8 cellular contexts compared by ENCODE assay signal in the genomic region with DNA sequence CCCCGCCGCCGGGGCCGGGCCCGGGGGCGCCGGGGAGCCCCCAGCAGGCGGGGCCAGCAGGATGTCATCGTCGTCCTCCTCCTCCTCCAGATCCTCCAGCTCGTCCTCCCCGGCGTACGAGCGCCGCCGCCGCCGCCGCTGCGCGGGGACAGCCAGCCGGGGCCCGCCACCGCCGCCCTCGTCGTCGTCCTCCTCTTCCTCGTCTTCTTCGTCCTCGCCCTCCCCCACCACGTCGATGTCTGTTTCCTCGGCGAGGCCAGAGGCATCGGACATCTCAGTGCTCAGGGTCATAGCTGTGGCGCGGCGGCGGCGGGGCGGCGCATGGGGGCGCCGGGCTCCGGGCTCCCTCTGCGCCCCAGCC. TPM values are rescaled to one million over a fixed set of nuclear protein-coding genes. Genes with fewer than 3 reads are reported as not detected.
DNase-seq lines count a peak whose midpoint lies in the region; ATAC-seq lines count a peak whose summit lies in the region.

No MANE protein-coding gene starts in this region.

- peak; percentile 80 for DNase-seq in DMS 273 (lab: John Stamatoyannopoulos, UW; ENCODE audit: unreplicated experiment)
- no peak for DNase-seq in DMS 273 treated with DMSO at 0.1 percent for 48 hours (lab: John Stamatoyannopoulos, UW)
- DNase-seq in activated T-helper 2 cell treated with anti-CD3 and anti-CD28 coated beads, Interferon-gamma antibody, Interleukin-2, Interleukin-4, amounts not matched to agents 10 μg/mL and 5 μg/mL and 100 μg/mL, durations not matched to agents 14 hours and 24 hours and 36 hours (ENCODE audit: low spot score), result no peak
- peak; percentile 51 for DNase-seq in kidney tubule cell (ENCODE audit: low spot score)
- DNase-seq in NCI-H1694 (lab: John Stamatoyannopoulos, UW), result no peak
- DNase-seq in hepatic stellate cell (ENCODE audit: low spot score), result no peak

- peaks cover 70% of the 10 kb centered on the region for H3K27me3 Mint-ChIP-seq in activated T-helper 2 cell treated with anti-CD3 and anti-CD28 coated beads, Interferon-gamma antibody, Interleukin-2, Interleukin-4, amounts not matched to agents 10 μg/mL and 5 μg/mL and 100 μg/mL, durations not matched to agents 14 hours and 24 hours and 36 hours (ENCODE audit: low read depth)

- peaks cover 6% of the 10 kb centered on the region for H3K4me1 Mint-ChIP-seq in activated T-helper 2 cell treated with anti-CD3 and anti-CD28 coated beads, Interferon-gamma antibody, Interleukin-2, Interleukin-4, amounts not matched to agents 10 μg/mL and 5 μg/mL and 100 μg/mL, durations not matched to agents 14 hours and 24 hours and 36 hours (ENCODE audit: low read depth)

- no peaks in the 10 kb centered on the region for H3K9me3 Mint-ChIP-seq in activated T-helper 2 cell treated with anti-CD3 and anti-CD28 coated beads, Interferon-gamma antibody, Interleukin-2, Interleukin-4, amounts not matched to agents 10 μg/mL and 5 μg/mL and 100 μg/mL, durations not matched to agents 14 hours and 24 hours and 36 hours

- no peak overlapping the region for H3K27ac Mint-ChIP-seq in activated T-helper 2 cell treated with anti-CD3 and anti-CD28 coated beads, Interferon-gamma antibody, Interleukin-2, Interleukin-4, amounts not matched to agents 10 μg/mL and 5 μg/mL and 100 μg/mL, durations not matched to agents 14 hours and 24 hours and 36 hours

- ATAC-seq in HG03442 (IDR thresholded peaks at IDR 0.05; ENCODE audit: unreplicated experiment) (peak; percentile 13), GM21423 (IDR thresholded peaks at IDR 0.05; ENCODE audit: unreplicated experiment) (no peak)

- H3K36me3 Mint-ChIP-seq in activated T-helper 2 cell treated with anti-CD3 and anti-CD28 coated beads, Interferon-gamma antibody, Interleukin-2, Interleukin-4, amounts not matched to agents 10 μg/mL and 5 μg/mL and 100 μg/mL, durations not matched to agents 14 hours and 24 hours and 36 hours (ENCODE audit: low read depth), result no peaks in the 10 kb centered on the region

- peak overlapping the region; percentile 76 for H3K4me3 Mint-ChIP-seq in activated T-helper 2 cell treated with anti-CD3 and anti-CD28 coated beads, Interferon-gamma antibody, Interleukin-2, Interleukin-4, amounts not matched to agents 10 μg/mL and 5 μg/mL and 100 μg/mL, durations not matched to agents 14 hours and 24 hours and 36 hours (ENCODE audit: low read depth)

- intact Hi-C loops in activated T-helper 2 cell treated with anti-CD3 and anti-CD28 coated beads, Interferon-gamma antibody, Interleukin-2, Interleukin-4, amounts not matched to agents 10 μg/mL and 5 μg/mL and 100 μg/mL, durations not matched to agents 14 hours and 24 hours and 36 hours (cut with micrococcal nuclease), result loop anchor here (2.0 to 5.0 kb wide), 2 partner anchors 149 to 216 kb away; no protein-coding TSS in a partner anchor

RNA-seq across cellular contexts. Expression of a gene that starts 0.5 kb away (rescaled TPM):
- 0.11 and 0.25 TPM in 2 replicates for total RNA-seq in activated T-helper 2 cell treated with anti-CD3 and anti-CD28 coated beads, Interferon-gamma antibody, Interleukin-2, Interleukin-4, amounts not matched to agents 10 μg/mL and 5 μg/mL and 100 μg/mL, durations not matched to agents 14 hours and 24 hours and 36 hours

RNA-seq across cellular contexts. Expression of a gene that starts 50.2 kb away (rescaled TPM):
- total RNA-seq in activated T-helper 2 cell treated with anti-CD3 and anti-CD28 coated beads, Interferon-gamma antibody, Interleukin-2, Interleukin-4, amounts not matched to agents 10 μg/mL and 5 μg/mL and 100 μg/mL, durations not matched to agents 14 hours and 24 hours and 36 hours, result 967 and 969 TPM in 2 replicates

Comparison
In these comparisons a context has a peak if more than half of its experiments do, and no peak if none do; other contexts are left out.
1. DNase-seq: peak in DMS 273 (single experiment) and kidney tubule cell (single experiment); none in DMS 273 treated with DMSO at 0.1 percent for 48 hours (single experiment), activated T-helper 2 cell treated with anti-CD3 and anti-CD28 coated beads, Interferon-gamma antibody, Interleukin-2, Interleukin-4, amounts not matched to agents 10 μg/mL and 5 μg/mL and 100 μg/mL, durations not matched to agents 14 hours and 24 hours and 36 hours (single experiment), NCI-H1694 (single experiment) and hepatic stellate cell (single experiment).